Comparison of ENCODE assay signal across 8 cellular contexts in genomic region chr3:75432466-75432865, GRCh38.
DNase-seq lines count a peak whose midpoint lies in the region; ATAC-seq and TF ChIP-seq lines count a peak whose summit lies in the region.
"Not testable (repeated sequence)": the region's sequence is repeated elsewhere in the genome, so short reads cannot be mapped to it uniquely, and the experiment has no call there.

No MANE protein-coding gene starts in this region.

- peak overlapping the region in 6 of 7 donors; percentile 18 to 86 (median 62) for H3K27ac Mint-ChIP-seq in CD14-positive monocyte
- H3K27ac Mint-ChIP-seq in activated naive CD4-positive, alpha-beta T cell treated with anti-CD3 and anti-CD28 coated beads, Interleukin-2, amount 50 U/mL, for 24 hours = not testable (repeated sequence)

- H2BK120ac ChIP-seq in mesenchymal stem cell (ENCODE audit: low read depth, low read length) = not testable (repeated sequence)

- not testable (repeated sequence) for H3K4me2 ChIP-seq in mesenchymal stem cell (ENCODE audit: low read length, poor library complexity, severe bottlenecking); parathyroid adenoma (ENCODE audit: low read length)

- not testable (repeated sequence) for TF ChIP-seq EP300 in gastroesophageal sphincter (IDR thresholded peaks at IDR 0.05)

- peaks cover 30% of the 10 kb centered on the region for H3K4me1 Mint-ChIP-seq in CD14-positive monocyte
- peaks cover 17% of the 10 kb centered on the region for H3K4me1 Mint-ChIP-seq in activated naive CD4-positive, alpha-beta T cell treated with anti-CD3 and anti-CD28 coated beads, Interleukin-2, amount 50 U/mL, for 24 hours

- H3K36me3 ChIP-seq in brain microvascular endothelial cell (replicated peaks); parathyroid adenoma (ENCODE audit: control insufficient read depth, insufficient read depth, low read length); thoracic aorta: not testable (repeated sequence)
- H3K36me3 ChIP-seq in gastroesophageal sphincter = peaks cover 0 to 34% of the 10 kb centered on the region in 2 donors
- peaks cover 19 to 34% of the 10 kb centered on the region in 2 experiments for H3K36me3 ChIP-seq in mesenchymal stem cell (ENCODE audit: control insufficient read depth in 1 of 2, insufficient read depth in 2 of 2, low read depth in 1 of 2, low read length in 2 of 2)

- H3K9ac ChIP-seq in mesenchymal stem cell (ENCODE audit: low read length) = peak overlapping the region; percentile 38
- not testable (repeated sequence) for H3K9ac ChIP-seq in parathyroid adenoma

- H3K23ac ChIP-seq in mesenchymal stem cell (ENCODE audit: low read length in 2 of 2) = not testable (repeated sequence)

- not testable (repeated sequence) for H2BK5ac ChIP-seq in mesenchymal stem cell (ENCODE audit: low read depth, low read length, poor library complexity, severe bottlenecking)

- H2BK15ac ChIP-seq in mesenchymal stem cell (ENCODE audit: low read depth, poor library complexity, severe bottlenecking) = not testable (repeated sequence)

- not testable (repeated sequence) for H2AK5ac ChIP-seq in mesenchymal stem cell (ENCODE audit: low read length, severe bottlenecking)

- H2BK12ac ChIP-seq in mesenchymal stem cell (ENCODE audit: low read length in 2 of 2) = not testable (repeated sequence)

- H3K36me3 Mint-ChIP-seq in CD14-positive monocyte = peaks cover 11 to 23% of the 10 kb centered on the region in 2 donors
- not testable (repeated sequence) for H3K36me3 Mint-ChIP-seq in activated naive CD4-positive, alpha-beta T cell treated with anti-CD3 and anti-CD28 coated beads, Interleukin-2, amount 50 U/mL, for 24 hours

- in situ Hi-C loops in brain microvascular endothelial cell (cut with HindIII; ENCODE audit: low pct_ligation_motif_present, low sequenced_read_pairs) = not testable (repeated sequence)

- not testable (repeated sequence) for ATAC-seq in gastroesophageal sphincter; thoracic aorta (ENCODE audit: insufficient number of reproducible peaks, low FRiP score, low read depth)

- H3K4me1 ChIP-seq in gastroesophageal sphincter = peaks cover 0 to 36% (median 2%) of the 10 kb centered on the region in 3 donors
- H3K4me1 ChIP-seq in mesenchymal stem cell (ENCODE audit: control insufficient read depth, insufficient read depth, low read depth, low read length) = peaks cover 22% of the 10 kb centered on the region
- H3K4me1 ChIP-seq in parathyroid adenoma = peaks cover 21% of the 10 kb centered on the region
- peaks cover 6 to 27% of the 10 kb centered on the region in 2 donors for H3K4me1 ChIP-seq in thoracic aorta (ENCODE audit: control insufficient read depth in 1 of 2, low read depth in 2 of 2)

- H3K4ac ChIP-seq in mesenchymal stem cell (ENCODE audit: low read depth in 1 of 2, low read length in 2 of 2) = not testable (repeated sequence)

- not testable (repeated sequence) for H4K91ac ChIP-seq in mesenchymal stem cell (ENCODE audit: low read length)

- DNase-seq in CD14-positive monocyte (ENCODE audit: low spot score); brain microvascular endothelial cell; mesenchymal stem cell; thoracic aorta (ENCODE audit: low spot score): not testable (repeated sequence)
- peak; percentile 25 for DNase-seq in RPMI8226

- H3K27ac ChIP-seq in brain microvascular endothelial cell (peak overlapping the region; percentile 90), gastroesophageal sphincter (peak overlapping the region in 3 of 4 donors; percentile 91 to 95 (median 92)), mesenchymal stem cell (ENCODE audit: low read length, poor library complexity, severe bottlenecking) (peak overlapping the region; percentile 16), parathyroid adenoma (peak overlapping the region; percentile 89), thoracic aorta (peak overlapping the region; percentile 19 to 85)

- TF ChIP-seq CTCF in CD14-positive monocyte (IDR thresholded peaks at IDR 0.05); brain microvascular endothelial cell (IDR thresholded peaks at IDR 0.05; ENCODE audit: low read depth, low read length, missing control alignments); gastroesophageal sphincter (IDR thresholded peaks at IDR 0.05); parathyroid adenoma (IDR thresholded peaks at IDR 0.05); thoracic aorta (IDR thresholded peaks at IDR 0.05): not testable (repeated sequence)

- H3K4me3 Mint-ChIP-seq in CD14-positive monocyte = not testable (repeated sequence)
- H3K4me3 Mint-ChIP-seq in activated naive CD4-positive, alpha-beta T cell treated with anti-CD3 and anti-CD28 coated beads, Interleukin-2, amount 50 U/mL, for 24 hours = peak overlapping the region; percentile 15

- not testable (repeated sequence) for H3K27me3 ChIP-seq in brain microvascular endothelial cell (replicated peaks); gastroesophageal sphincter; mesenchymal stem cell (ENCODE audit: control insufficient read depth in 1 of 2, insufficient read depth in 1 of 2, low read length in 2 of 2); parathyroid adenoma (ENCODE audit: control insufficient read depth, insufficient read depth, low read length); thoracic aorta (replicated peaks; ENCODE audit: insufficient read depth)

- WGBS in gastroesophageal sphincter (ENCODE audit: low coverage in 1 of 2), 2 donors = 72 to 100% methylated on average over 1 to 3 of the region's 5 CpGs
- WGBS in mesenchymal stem cell = 69% methylated on average over 3 of the region's 5 CpGs

- H3K79me2 ChIP-seq in parathyroid adenoma = not testable (repeated sequence)

- not testable (repeated sequence) for H2AFZ ChIP-seq in mesenchymal stem cell (ENCODE audit: low read depth, low read length); parathyroid adenoma

- not testable (repeated sequence) for H3K27me3 Mint-ChIP-seq in CD14-positive monocyte (ENCODE audit: low read depth in 3 of 3); activated naive CD4-positive, alpha-beta T cell treated with anti-CD3 and anti-CD28 coated beads, Interleukin-2, amount 50 U/mL, for 24 hours

- not testable (repeated sequence) for H4K8ac ChIP-seq in mesenchymal stem cell (ENCODE audit: low read length)

- H3K14ac ChIP-seq in mesenchymal stem cell (ENCODE audit: low read length in 2 of 2) = not testable (repeated sequence)

- peak overlapping the region in 1 of 2 experiments; percentile 11 for H3K18ac ChIP-seq in mesenchymal stem cell (ENCODE audit: low read depth in 1 of 2, low read length in 2 of 2)

- not testable (repeated sequence) for H3K79me1 ChIP-seq in mesenchymal stem cell (replicated peaks; ENCODE audit: low read length, poor library complexity, severe bottlenecking)

- not testable (repeated sequence) for TF ChIP-seq POLR2A in gastroesophageal sphincter (IDR thresholded peaks at IDR 0.05)

- intact Hi-C loops in CD14-positive monocyte (cut with micrococcal nuclease) = not testable (repeated sequence)

- not testable (repeated sequence) for H3K9me3 ChIP-seq in gastroesophageal sphincter; mesenchymal stem cell (ENCODE audit: control insufficient read depth, low read length); parathyroid adenoma (ENCODE audit: control insufficient read depth, low read length); thoracic aorta

- H3K4me3 ChIP-seq in brain microvascular endothelial cell (ENCODE audit: low read depth, low read length); gastroesophageal sphincter; mesenchymal stem cell (ENCODE audit: insufficient read depth in 1 of 2, low read depth in 1 of 2, low read length in 2 of 2); parathyroid adenoma (ENCODE audit: low read depth, low read length): not testable (repeated sequence)
- H3K4me3 ChIP-seq in thoracic aorta = peak overlapping the region; percentile 5

- H3K9me3 Mint-ChIP-seq in CD14-positive monocyte; activated naive CD4-positive, alpha-beta T cell treated with anti-CD3 and anti-CD28 coated beads, Interleukin-2, amount 50 U/mL, for 24 hours: not testable (repeated sequence)

Comparison
In these comparisons a context has a peak if more than half of its experiments do, and no peak if none do; other contexts are left out.
1. H3K27ac ChIP-seq: peak in every context shown above with its lines; median percentile 92 in gastroesophageal sphincter; 90 in brain microvascular endothelial cell; 89 in parathyroid adenoma; 52 in thoracic aorta; 16 in mesenchymal stem cell.